Comparison of ENCODE assay signal across 8 cellular contexts in the genomic region with DNA sequence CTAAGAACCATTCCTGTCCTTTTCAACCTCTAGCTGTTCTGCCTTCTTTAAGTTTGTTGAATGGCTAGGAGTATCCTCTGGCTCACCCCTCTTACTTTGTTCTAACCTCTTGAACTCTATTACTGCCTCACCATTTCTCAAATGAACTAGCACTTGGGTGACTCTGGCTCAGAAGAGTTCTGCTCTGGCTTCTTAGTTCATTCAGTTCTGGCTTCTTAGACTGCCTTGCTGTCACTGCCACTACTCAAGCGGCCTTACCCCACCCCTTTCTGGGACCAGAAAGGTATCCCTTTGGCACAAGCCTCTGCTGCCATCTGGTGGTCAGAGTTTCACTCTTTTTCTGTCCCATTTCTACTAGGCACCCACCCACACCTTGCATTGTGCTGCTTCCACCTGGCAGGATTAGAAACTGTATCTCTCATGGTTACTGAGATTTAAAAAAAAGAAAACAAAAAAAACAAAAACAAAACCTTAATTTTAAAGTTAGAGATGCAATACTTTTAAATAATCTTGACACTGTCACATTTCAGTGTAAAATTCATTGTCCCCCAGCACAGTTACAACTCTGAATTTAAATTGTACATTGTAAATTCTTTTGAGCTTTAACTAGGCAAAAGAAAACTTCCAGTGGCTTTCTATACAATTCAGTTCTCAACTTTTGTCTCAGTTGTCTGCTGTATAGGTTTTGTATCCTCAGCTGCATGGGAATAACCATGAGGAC. TPM values are rescaled to one million over a fixed set of nuclear protein-coding genes. Genes with fewer than 3 reads are reported as not detected.
DNase-seq lines count a peak whose midpoint lies in the region; ATAC-seq and TF ChIP-seq lines count a peak whose summit lies in the region.

No MANE protein-coding gene starts in this region.

- no peak overlapping the region for H3K9ac ChIP-seq in KMS-11

- H3K9me3 ChIP-seq in PC-9 (ENCODE audit: insufficient read depth, low read depth): no peaks in the 10 kb centered on the region
- H3K9me3 ChIP-seq in stomach: peaks cover 0 to 32% (median 4%) of the 10 kb centered on the region in 4 donors

- H3K36me3 ChIP-seq in KMS-11 (ENCODE audit: insufficient read depth): no peaks in the 10 kb centered on the region
- no peaks in the 10 kb centered on the region for H3K36me3 ChIP-seq in PC-9 (ENCODE audit: low read depth)
- peaks cover 0 to 4% (median 0%) of the 10 kb centered on the region in 4 donors for H3K36me3 ChIP-seq in stomach

- no peak for TF ChIP-seq EP300 in stomach (IDR thresholded peaks at IDR 0.05)

- no peaks in the 10 kb centered on the region for H3K27me3 ChIP-seq in KMS-11 (ENCODE audit: insufficient read depth, low read depth)
- no peaks in the 10 kb centered on the region for H3K27me3 ChIP-seq in PC-9 (ENCODE audit: insufficient read depth, low read depth)
- no peaks in the 10 kb centered on the region for H3K27me3 ChIP-seq in stomach

- H2AFZ ChIP-seq in KMS-11 (ENCODE audit: low read depth) (no peak overlapping the region), PC-9 (no peak overlapping the region)

- H3F3A ChIP-seq in PC-9 (ENCODE audit: insufficient read depth, low read depth): no peaks in the 10 kb centered on the region

- no peaks in the 10 kb centered on the region for H3K9me2 ChIP-seq in PC-9 (ENCODE audit: insufficient read depth)

- no peak overlapping the region for H3K27ac ChIP-seq in KMS-11
- H3K27ac ChIP-seq in PC-9: no peak overlapping the region
- H3K27ac ChIP-seq in stomach: no peak overlapping the region

- TF ChIP-seq POLR2A in stomach (IDR thresholded peaks at IDR 0.05): no peak

- peak; percentile 77 for DNase-seq in EH (ENCODE audit: low read depth)
- DNase-seq in PC-9: peak; percentile 56 to 76
- DNase-seq in activated T-cell treated with anti-CD3 and anti-CD28 coated beads, Interleukin-2, amount 50 U/mL, for 24 hours: peak; percentile 46
- DNase-seq in fibroblast of gingiva (ENCODE audit: low read depth): peak; percentile 75
- peak; percentile 90 for DNase-seq in nephron progenitor cell
- peak; percentile 78 for DNase-seq in stomach

- H3K36me3 Mint-ChIP-seq in activated T-cell treated with anti-CD3 and anti-CD28 coated beads, Interleukin-2, amount 50 U/mL, for 24 hours (ENCODE audit: low read depth): peaks cover 14% of the 10 kb centered on the region
- H3K36me3 Mint-ChIP-seq in nephron progenitor cell (ENCODE audit: low read depth): peaks cover 8% of the 10 kb centered on the region

- TF ChIP-seq CTCF in KMS-11 (conservative IDR thresholded peaks at IDR 0.05; ENCODE audit: low read depth, low read length) (peak; percentile 95), PC-9 (conservative IDR thresholded peaks at IDR 0.05) (peak; percentile 92), nephron progenitor cell (IDR thresholded peaks at IDR 0.05) (peak; percentile 81), stomach (IDR thresholded peaks at IDR 0.05) (peak in 5 of 7 experiments; percentile 20 to 79 (median 70))

- no peaks in the 10 kb centered on the region for H3K79me2 ChIP-seq in KMS-11 (ENCODE audit: insufficient read depth, low read depth)
- H3K79me2 ChIP-seq in PC-9 (ENCODE audit: low read depth): no peaks in the 10 kb centered on the region

- H3K27ac Mint-ChIP-seq in activated T-cell treated with anti-CD3 and anti-CD28 coated beads, Interleukin-2, amount 50 U/mL, for 24 hours: no peak overlapping the region
- H3K27ac Mint-ChIP-seq in nephron progenitor cell: no peak overlapping the region

- CTCF ChIA-PET in PC-9 (lab: Charles Lee): interaction anchor here (0.6 to 0.9 kb wide), 2 partner anchors 289 to 463 kb away, joined by 3 to 4 read pairs; no protein-coding TSS in a partner anchor

- no peaks in the 10 kb centered on the region for H4K20me1 ChIP-seq in KMS-11 (ENCODE audit: insufficient read depth)
- no peaks in the 10 kb centered on the region for H4K20me1 ChIP-seq in PC-9 (ENCODE audit: insufficient read depth)

- ATAC-seq in GM21786 (IDR thresholded peaks at IDR 0.05; ENCODE audit: unreplicated experiment): peak; percentile 95

- no peaks in the 10 kb centered on the region for H3K4me1 Mint-ChIP-seq in activated T-cell treated with anti-CD3 and anti-CD28 coated beads, Interleukin-2, amount 50 U/mL, for 24 hours (ENCODE audit: low read depth)
- peaks cover 14% of the 10 kb centered on the region for H3K4me1 Mint-ChIP-seq in nephron progenitor cell

- no peaks in the 10 kb centered on the region for H3K4me1 ChIP-seq in KMS-11 (ENCODE audit: low read depth, poor library complexity, severe bottlenecking)
- no peaks in the 10 kb centered on the region for H3K4me1 ChIP-seq in PC-9 (replicated peaks; ENCODE audit: insufficient read depth)
- H3K4me1 ChIP-seq in stomach: peaks cover 0 to 4% (median 0%) of the 10 kb centered on the region in 4 donors

- no TSS peak for BruUV-seq in PC-9 (replicated peaks; lab: Mats Ljungman, UMichigan)

- 9 to 22% (median 16%) methylated on average over 1 of the region's 1 CpG for WGBS in stomach, 5 donors

- H3K4me3 ChIP-seq in KMS-11 (IDR thresholded peaks at IDR 0.05; ENCODE audit: insufficient read depth, low read depth, low read length) (no peak overlapping the region), PC-9 (no peak overlapping the region), stomach (no peak overlapping the region)

- no peak overlapping the region for H3K4me3 Mint-ChIP-seq in activated T-cell treated with anti-CD3 and anti-CD28 coated beads, Interleukin-2, amount 50 U/mL, for 24 hours
- no peak overlapping the region for H3K4me3 Mint-ChIP-seq in nephron progenitor cell

- H3K4me2 ChIP-seq in KMS-11 (no peak overlapping the region), PC-9 (no peak overlapping the region)

- peaks cover 21% of the 10 kb centered on the region for H3K9me3 Mint-ChIP-seq in activated T-cell treated with anti-CD3 and anti-CD28 coated beads, Interleukin-2, amount 50 U/mL, for 24 hours
- peaks cover 22% of the 10 kb centered on the region for H3K9me3 Mint-ChIP-seq in nephron progenitor cell

- intact Hi-C loops in PC-9 (cut with micrococcal nuclease; ENCODE audit: unreplicated experiment) (loop anchor here (1.0 kb wide), 2 partner anchors 263 to 458 kb away; no protein-coding TSS in a partner anchor), stomach (cut with DNase I; ENCODE audit: low total_unique reads) (loop anchor here (5.0 kb wide), 1 partner anchor 458 kb away; no protein-coding TSS in a partner anchor)

- no peaks in the 10 kb centered on the region for H3K27me3 Mint-ChIP-seq in activated T-cell treated with anti-CD3 and anti-CD28 coated beads, Interleukin-2, amount 50 U/mL, for 24 hours
- peaks cover 8% of the 10 kb centered on the region for H3K27me3 Mint-ChIP-seq in nephron progenitor cell (ENCODE audit: low read depth, poor library complexity)

- POLR2A ChIA-PET in PC-9 (lab: Charles Lee; ENCODE audit: unreplicated experiment): interaction anchor here (0.7 kb wide), 1 partner anchor 240 kb away, joined by 3 read pairs; no protein-coding TSS in a partner anchor

RNA-seq across cellular contexts. Expression of gene ABCA10, which starts 6.9 kb away (rescaled TPM):
- total RNA-seq in PC-9 (2021) (0.23 TPM in 1 of 2 replicates, not detected in the other), stomach (10 to 100 TPM in 1 of 5 donors, 1 to 10 TPM in 3, under 1 TPM in 1; 0.29 to 34.9 (median 4.7) TPM)
- 1 to 10 TPM; 1.9 to 7.5 (median 5.4) TPM for polyA plus RNA-seq in stomach
